In genomic region chr2:216932113-216932512, GRCh38 we compare ENCODE assay signal across 33 cellular contexts.
"Had no signal": no experiment of that assay in that cellular context is flagged by ENCODE, and none has a peak within 500 bp of the region (broad histone marks: within the 10 kb centered on the region; RNA-seq: fewer than 3 reads in every experiment).

No MANE protein-coding gene starts in this region.

- H3K36me3 Mint-ChIP-seq: activated CD4-positive, alpha-beta memory T cell treated with anti-CD3 and anti-CD28 coated beads for 36 hours; activated naive CD4-positive, alpha-beta T cell treated with anti-CD3 and anti-CD28 coated beads, Interleukin-2, amount 50 U/mL, for 24 hours; mesothelial cell of epicardium; naive B cell; stimulated activated effector memory CD8-positive, alpha-beta T cell treated with anti-CD3 and anti-CD28 coated beads, Interleukin-12 subunit alpha, Interleukin-12 subunit beta, amount 100 ng/mL, for 72 hours had no signal

- H3K9me3 ChIP-seq: gastrocnemius medialis, left lung, pancreas, prostate gland, vagina had no signal

- H3K27me3 Mint-ChIP-seq: activated CD4-positive, alpha-beta memory T cell treated with anti-CD3 and anti-CD28 coated beads for 36 hours; stimulated activated naive CD8-positive, alpha-beta T cell treated with anti-CD3 and anti-CD28 coated beads, Interleukin-15, amount 100 ng/mL, for 72 hours; type B pancreatic cell had no signal

- H3K27ac ChIP-seq: gastrocnemius medialis, left lung, pancreas, prostate gland, vagina, VCaP had no signal

- H3K27me3 ChIP-seq: gastrocnemius medialis, left lung, pancreas, vagina had no signal

- H3K9me3 Mint-ChIP-seq: activated CD4-positive, alpha-beta memory T cell treated with anti-CD3 and anti-CD28 coated beads for 36 hours; activated naive CD4-positive, alpha-beta T cell treated with anti-CD3 and anti-CD28 coated beads, Interleukin-2, amount 50 U/mL, for 24 hours; activated T-cell treated with anti-CD3 and anti-CD28 coated beads, Interleukin-2, amount 50 U/mL, for 4 hours; activated T-helper 17 cell treated with anti-CD3 and anti-CD28 coated beads, Interleukin-2, amount 50 U/mL, for 72 hours; central memory CD8-positive, alpha-beta T cell; mesothelial cell of epicardium; T-helper 2 cell treated with Interferon-gamma antibody and Interleukin-4, amounts not matched to agents 5 μg/mL and 100 μg/mL, for 36 hours had no signal

- H3K4me1 Mint-ChIP-seq: activated CD4-positive, alpha-beta T cell treated with anti-CD3 and anti-CD28 coated beads, Interleukin-2, amount 10 ng/mL, durations not matched to agents 24 days and 14 days; activated naive CD4-positive, alpha-beta T cell treated with anti-CD3 and anti-CD28 coated beads, Interleukin-2, amount 50 U/mL, for 24 hours; activated naive CD8-positive, alpha-beta T cell treated with anti-CD3 and anti-CD28 coated beads, Interleukin-2, amount 50 U/mL, for 24 hours; activated T-helper 17 cell treated with anti-CD3 and anti-CD28 coated beads, Interleukin-2, amount 50 U/mL, for 72 hours; central memory CD8-positive, alpha-beta T cell; naive B cell; stimulated activated effector memory CD8-positive, alpha-beta T cell treated with anti-CD3 and anti-CD28 coated beads, Interleukin-12 subunit alpha, Interleukin-12 subunit beta, amount 100 ng/mL, for 72 hours; stimulated activated naive CD8-positive, alpha-beta T cell treated with anti-CD3 and anti-CD28 coated beads, Interleukin-15, amount 100 ng/mL, for 72 hours had no signal

- H3K4me1 ChIP-seq: left lung, pancreas, prostate gland, vagina had no signal

- H3K27ac Mint-ChIP-seq: activated CD4-positive, alpha-beta memory T cell treated with anti-CD3 and anti-CD28 coated beads for 36 hours; activated CD4-positive, alpha-beta T cell treated with anti-CD3 and anti-CD28 coated beads, Interleukin-2, amount 10 ng/mL, durations not matched to agents 24 days and 14 days; activated naive CD4-positive, alpha-beta T cell treated with anti-CD3 and anti-CD28 coated beads, Interleukin-2, amount 50 U/mL, for 24 hours; activated naive CD8-positive, alpha-beta T cell treated with anti-CD3 and anti-CD28 coated beads, Interleukin-2, amount 50 U/mL, for 24 hours; activated T-helper 17 cell treated with anti-CD3 and anti-CD28 coated beads, Interleukin-2, amount 50 U/mL, for 72 hours; naive B cell; nephron progenitor cell; stimulated activated effector memory CD8-positive, alpha-beta T cell treated with anti-CD3 and anti-CD28 coated beads, Interleukin-12 subunit alpha, Interleukin-12 subunit beta, amount 100 ng/mL, for 72 hours; stimulated activated naive CD8-positive, alpha-beta T cell treated with anti-CD3 and anti-CD28 coated beads, Interleukin-15, amount 100 ng/mL, for 72 hours; T-helper 2 cell treated with Interferon-gamma antibody and Interleukin-4, amounts not matched to agents 5 μg/mL and 100 μg/mL, for 36 hours; type B pancreatic cell had no signal

- H3K4me3 Mint-ChIP-seq: activated CD4-positive, alpha-beta memory T cell treated with anti-CD3 and anti-CD28 coated beads for 36 hours; activated CD4-positive, alpha-beta T cell treated with anti-CD3 and anti-CD28 coated beads, Interleukin-2, amount 10 ng/mL, durations not matched to agents 24 days and 14 days; activated naive CD4-positive, alpha-beta T cell treated with anti-CD3 and anti-CD28 coated beads, Interleukin-2, amount 50 U/mL, for 24 hours; activated naive CD8-positive, alpha-beta T cell treated with anti-CD3 and anti-CD28 coated beads, Interleukin-2, amount 50 U/mL, for 24 hours; activated T-cell treated with anti-CD3 and anti-CD28 coated beads, Interleukin-2, amount 50 U/mL, for 4 hours; activated T-helper 17 cell treated with anti-CD3 and anti-CD28 coated beads, Interleukin-2, amount 50 U/mL, for 72 hours; central memory CD8-positive, alpha-beta T cell; mesothelial cell of epicardium; naive B cell; nephron progenitor cell; stimulated activated effector memory CD8-positive, alpha-beta T cell treated with anti-CD3 and anti-CD28 coated beads, Interleukin-12 subunit alpha, Interleukin-12 subunit beta, amount 100 ng/mL, for 72 hours; stimulated activated naive CD8-positive, alpha-beta T cell treated with anti-CD3 and anti-CD28 coated beads, Interleukin-15, amount 100 ng/mL, for 72 hours; T-helper 2 cell treated with Interferon-gamma antibody and Interleukin-4, amounts not matched to agents 5 μg/mL and 100 μg/mL, for 36 hours; type B pancreatic cell had no signal

- H3K4me3 ChIP-seq: gastrocnemius medialis, left lung, lung, pancreas, prostate gland, skin epidermis, vagina had no signal

- H3K36me3 ChIP-seq: gastrocnemius medialis, left lung, pancreas, prostate gland, vagina had no signal

- FAIRE-seq: colon, endometrium, pancreas had no signal

- ATAC-seq: activated CD4-positive, CD25-positive, alpha-beta regulatory T cell treated with anti-CD3 and anti-CD28 coated beads, Interleukin-2, amount 50 U/mL, for 24 hours; activated naive CD8-positive, alpha-beta T cell treated with anti-CD3 and anti-CD28 coated beads, Interleukin-2, amount 50 U/mL, for 24 hours; activated T-cell treated with anti-CD3 and anti-CD28 coated beads, Interleukin-2, amount 50 U/mL, for 4 hours; activated T-helper 17 cell treated with anti-CD3 and anti-CD28 coated beads, Interleukin-2, amount 50 U/mL, for 72 hours; gastrocnemius medialis; left lung; pancreas; sciatic nerve; stimulated activated effector memory CD8-positive, alpha-beta T cell treated with anti-CD3 and anti-CD28 coated beads, Interleukin-12 subunit alpha, Interleukin-12 subunit beta, amount 100 ng/mL, for 72 hours; stimulated activated naive CD8-positive, alpha-beta T cell treated with anti-CD3 and anti-CD28 coated beads, Interleukin-15, amount 100 ng/mL, for 72 hours had no signal

- DNase-seq: activated CD4-positive, alpha-beta memory T cell treated with anti-CD3 and anti-CD28 coated beads for 36 hours; activated CD4-positive, alpha-beta T cell treated with anti-CD3 and anti-CD28 coated beads, Interleukin-2, amount 10 ng/mL, durations not matched to agents 24 days and 14 days; activated naive CD8-positive, alpha-beta T cell treated with anti-CD3 and anti-CD28 coated beads, Interleukin-2, amount 50 U/mL, for 24 hours; activated T-cell treated with anti-CD3 and anti-CD28 coated beads, Interleukin-2, amount 50 U/mL, for 4 hours; effector CD8-positive, alpha-beta T cell; gastrocnemius medialis; glutamatergic neuron; kidney glomerular epithelial cell; left lung; naive B cell; nephron progenitor cell; nucleus accumbens; pancreas; retina; stimulated activated CD4-positive, alpha-beta T cell treated with anti-CD3 and anti-CD28 coated beads, Interleukin-4, amount 100 ng/mL, for 24 hours; stimulated activated naive CD8-positive, alpha-beta T cell treated with anti-CD3 and anti-CD28 coated beads, Interleukin-15, amount 100 ng/mL, for 72 hours; T-helper 1 cell had no signal
